In the genomic region with DNA sequence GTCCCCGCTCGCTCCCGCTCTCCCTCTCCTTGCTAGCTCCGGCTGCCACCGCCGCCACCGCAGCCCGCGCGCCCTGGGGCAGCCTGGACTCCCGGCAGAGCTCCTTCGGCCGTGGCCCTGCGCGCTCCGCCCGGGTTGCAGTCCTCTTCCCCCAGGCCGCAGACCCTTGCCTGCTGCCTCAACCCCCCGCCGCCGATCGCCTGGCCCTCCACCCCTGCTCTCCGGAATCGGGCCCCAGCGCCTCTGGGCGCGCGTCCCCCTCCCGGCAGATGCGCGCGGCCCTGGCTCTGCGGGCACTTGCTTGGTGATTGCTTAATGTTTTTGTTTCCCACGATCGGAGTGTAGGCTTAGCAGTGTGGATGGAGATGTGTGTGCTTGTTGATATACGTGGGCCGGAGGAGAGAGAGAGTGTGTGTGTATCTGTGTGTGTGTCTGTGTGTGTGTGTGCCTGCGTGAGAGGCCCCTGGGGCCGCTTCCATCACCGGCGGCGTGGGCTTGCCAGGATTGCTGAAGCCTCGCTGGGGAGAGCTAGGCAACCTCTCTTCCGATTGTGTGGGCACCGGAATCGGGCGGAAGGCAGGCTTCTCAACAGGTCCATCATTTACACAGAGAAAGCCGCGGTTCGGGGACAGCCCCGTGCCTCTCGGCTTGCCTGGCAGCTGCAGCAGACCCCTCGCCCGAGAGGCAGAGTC, we compare ENCODE assay signal across 9 cellular contexts. TPM values are rescaled to one million over a fixed set of nuclear protein-coding genes. Genes with fewer than 3 reads are reported as not detected.
DNase-seq lines count a peak whose midpoint lies in the region; ATAC-seq and TF ChIP-seq lines count a peak whose summit lies in the region.
"Had no signal": no experiment of that assay in that cellular context is flagged by ENCODE, and none has a peak within 500 bp of the region (broad histone marks: within the 10 kb centered on the region; RNA-seq: fewer than 3 reads in every experiment).

No MANE protein-coding gene starts in this region.

- peak overlapping the region in 1 of 2 donors; percentile 24 for H3K9ac ChIP-seq in colonic mucosa (ENCODE audit: low read depth in 2 of 2, low read length in 2 of 2)

- TF ChIP-seq CTCF in colonic mucosa (IDR thresholded peaks at IDR 0.05) = no peak
- TF ChIP-seq CTCF in upper lobe of left lung (IDR thresholded peaks at IDR 0.05) = no peak

- TF ChIP-seq POLR2A in upper lobe of left lung (IDR thresholded peaks at IDR 0.05) = no peak

- 3% methylated on average over 32 to 44 of the region's 54 CpGs for WGBS in upper lobe of left lung, 2 donors

- peaks cover 64% of the 10 kb centered on the region for H3K27me3 ChIP-seq in colonic mucosa
- H3K27me3 ChIP-seq in upper lobe of left lung = peaks cover 0 to 45% (median 22%) of the 10 kb centered on the region in 4 donors

- DNase-seq in GM03348 (ENCODE audit: low spot score) (peak; percentile 65), NCI-H774 (lab: John Stamatoyannopoulos, UW) (peak; percentile 18), colonic mucosa (no peak), medulla oblongata (ENCODE audit: extremely low spot score) (peak; percentile 42), upper lobe of left lung (no peak), HT-29 (ENCODE audit: low spot score) (no peak), activated gamma-delta T cell treated with Interleukin-2 at 50 U/mL for 16 hours (no peak)

- no peak for TF ChIP-seq EP300 in upper lobe of left lung (IDR thresholded peaks at IDR 0.05)

- H3K27ac ChIP-seq in colonic mucosa (no peak overlapping the region), upper lobe of left lung (peak overlapping the region in 2 of 4 donors; percentile 29 to 55)
- H3K27ac ChIP-seq: pancreas had no signal

- intact Hi-C loops in colonic mucosa (cut with DNase I) = loop anchor here (10.0 kb wide), 1 partner anchor 208 kb away; no protein-coding TSS in a partner anchor

- no peaks in the 10 kb centered on the region for H3K36me3 ChIP-seq in colonic mucosa
- H3K36me3 ChIP-seq in upper lobe of left lung = peaks cover 0 to 4% (median 0%) of the 10 kb centered on the region in 4 donors
- H3K36me3 ChIP-seq: pancreas had no signal

- H3K4me3 ChIP-seq in colonic mucosa (peak overlapping the region; percentile 24), upper lobe of left lung (peak overlapping the region; percentile 41 to 59 (median 51))

- no peaks in the 10 kb centered on the region for H3K9me3 ChIP-seq in colonic mucosa
- H3K9me3 ChIP-seq in upper lobe of left lung = no peaks in the 10 kb centered on the region
- H3K9me3 ChIP-seq: pancreas had no signal

- H3K4me1 ChIP-seq in colonic mucosa = peaks cover 12% of the 10 kb centered on the region
- H3K4me1 ChIP-seq in upper lobe of left lung = peaks cover 39 to 62% (median 42%) of the 10 kb centered on the region in 4 donors

- ATAC-seq in upper lobe of left lung (ENCODE audit: low FRiP score in 2 of 2) = peak in 1 of 2 donors; percentile 35
- ATAC-seq in GM19351 (IDR thresholded peaks at IDR 0.05; ENCODE audit: unreplicated experiment) = no peak

RNA-seq across cellular contexts. Expression of gene INHBB, which starts 0.9 kb away (rescaled TPM):
- total RNA-seq in colonic mucosa (1 to 10 TPM in 1 of 2 donors, under 1 TPM in 1; 0.30 to 3.1 TPM), upper lobe of left lung (10 to 100 TPM in 3 of 6 donors, 1 to 10 TPM in 3; 2.3 to 12.4 (median 8.0) TPM)
- not detected in 2 replicates for total RNA-seq in HT-29 (2014; rRNA removed; shearing (Covaris generic))

Comparison
In these comparisons a context has a peak if more than half of its experiments do, and no peak if none do; other contexts are left out.
1. DNase-seq: peak in GM03348 (single experiment), NCI-H774 (single experiment) and medulla oblongata (single experiment); none in colonic mucosa (single experiment), upper lobe of left lung (0 of 2), HT-29 (single experiment) and activated gamma-delta T cell treated with Interleukin-2 at 50 U/mL for 16 hours (single experiment).